ENCODE assay signal across 21 cellular contexts in the genomic region with DNA sequence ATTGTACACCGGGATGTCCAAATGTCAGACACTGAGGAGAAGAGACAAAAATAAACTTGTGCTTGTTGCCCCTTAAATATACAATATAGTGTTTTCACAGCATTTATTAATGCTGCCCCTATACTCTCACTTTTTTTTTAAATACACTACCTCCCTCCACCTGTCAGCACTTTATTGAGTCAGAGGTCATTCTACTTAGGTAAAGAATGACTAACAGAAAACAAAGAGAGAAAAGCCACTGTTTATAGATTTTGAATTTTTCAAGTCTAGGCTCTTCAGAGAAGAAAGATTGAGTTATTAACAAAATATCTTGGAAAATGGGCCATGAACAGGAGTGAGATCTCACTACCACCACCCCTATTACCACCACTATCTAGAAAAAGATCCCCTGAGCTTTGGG. TPM values are rescaled to one million over a fixed set of nuclear protein-coding genes. Genes with fewer than 3 reads are reported as not detected.
"Had no signal": no experiment of that assay in that cellular context is flagged by ENCODE, and none has a peak within 500 bp of the region (broad histone marks: within the 10 kb centered on the region; RNA-seq: fewer than 3 reads in every experiment).

No MANE protein-coding gene starts in this region.

- H3K27ac ChIP-seq: esophagus squamous epithelium, right atrium auricular region, sigmoid colon, skin epidermis, stomach, thoracic aorta, transverse colon had no signal

- DNase-seq: dermis blood vessel endothelial cell; esophagus squamous epithelium; foreskin fibroblast; left colon; left ventricle myocardium superior; mesenchymal stem cell; midbrain; posterior cingulate gyrus; sigmoid colon; stimulated activated CD4-positive, alpha-beta T cell treated with anti-CD3 and anti-CD28 coated beads, Interleukin-2, amount 100 ng/mL, for 24 hours; stimulated activated CD4-positive, alpha-beta T cell treated with anti-CD3 and anti-CD28 coated beads, Interleukin-4, amount 100 ng/mL, for 4 hours; stimulated activated naive B cell treated with anti-CD40 and anti-IgM and Interleukin-4, amounts not matched to agents 10 μg/mL and 1 μg/mL and 100 μg/mL, for 72 hours; stomach; substantia nigra; transverse colon had no signal

- H3K27me3 Mint-ChIP-seq: stimulated activated naive B cell treated with anti-CD40 and anti-IgM and Interleukin-4, amounts not matched to agents 10 μg/mL and 1 μg/mL and 100 μg/mL, for 72 hours had no signal

- ATAC-seq: left colon; left ventricle myocardium superior; stimulated activated naive B cell treated with anti-CD40 and anti-IgM and Interleukin-4, amounts not matched to agents 10 μg/mL and 1 μg/mL and 100 μg/mL, for 72 hours had no signal

- H3K4me1 Mint-ChIP-seq: stimulated activated naive B cell treated with anti-CD40 and anti-IgM and Interleukin-4, amounts not matched to agents 10 μg/mL and 1 μg/mL and 100 μg/mL, for 72 hours had no signal

- H3K9me3 Mint-ChIP-seq: neural crest cell; stimulated activated naive B cell treated with anti-CD40 and anti-IgM and Interleukin-4, amounts not matched to agents 10 μg/mL and 1 μg/mL and 100 μg/mL, for 72 hours had no signal

- H3K27ac Mint-ChIP-seq: stimulated activated naive B cell treated with anti-CD40 and anti-IgM and Interleukin-4, amounts not matched to agents 10 μg/mL and 1 μg/mL and 100 μg/mL, for 72 hours had no signal

- H3K4me1 ChIP-seq: esophagus squamous epithelium, right atrium auricular region, sigmoid colon, transverse colon had no signal

- H3K27me3 ChIP-seq: esophagus squamous epithelium, right atrium auricular region, sigmoid colon, stomach, transverse colon had no signal

- H3K36me3 ChIP-seq: esophagus squamous epithelium, right atrium auricular region, sigmoid colon, stomach, thoracic aorta, transverse colon had no signal

- H3K4me3 Mint-ChIP-seq: neural crest cell; stimulated activated naive B cell treated with anti-CD40 and anti-IgM and Interleukin-4, amounts not matched to agents 10 μg/mL and 1 μg/mL and 100 μg/mL, for 72 hours had no signal

- H3K36me3 Mint-ChIP-seq: stimulated activated naive B cell treated with anti-CD40 and anti-IgM and Interleukin-4, amounts not matched to agents 10 μg/mL and 1 μg/mL and 100 μg/mL, for 72 hours had no signal

- H3K9me3 ChIP-seq: esophagus squamous epithelium, right atrium auricular region, sigmoid colon, stomach, thoracic aorta, transverse colon had no signal

- H3K4me3 ChIP-seq: esophagus squamous epithelium, lung, right atrium auricular region, sigmoid colon, skin epidermis, stomach, thoracic aorta, transverse colon had no signal

RNA-seq across cellular contexts. Expression of a gene that starts 58.2 kb away (rescaled TPM):
- total RNA-seq: dermis blood vessel endothelial cell, left ventricle myocardium superior, neural crest cell, osteocyte had no signal

RNA-seq across cellular contexts. Expression of a gene that starts 59.4 kb away (rescaled TPM):
- total RNA-seq: neural crest cell, osteocyte had no signal
